1 cellular context compared by ENCODE assay signal in the genomic region with DNA sequence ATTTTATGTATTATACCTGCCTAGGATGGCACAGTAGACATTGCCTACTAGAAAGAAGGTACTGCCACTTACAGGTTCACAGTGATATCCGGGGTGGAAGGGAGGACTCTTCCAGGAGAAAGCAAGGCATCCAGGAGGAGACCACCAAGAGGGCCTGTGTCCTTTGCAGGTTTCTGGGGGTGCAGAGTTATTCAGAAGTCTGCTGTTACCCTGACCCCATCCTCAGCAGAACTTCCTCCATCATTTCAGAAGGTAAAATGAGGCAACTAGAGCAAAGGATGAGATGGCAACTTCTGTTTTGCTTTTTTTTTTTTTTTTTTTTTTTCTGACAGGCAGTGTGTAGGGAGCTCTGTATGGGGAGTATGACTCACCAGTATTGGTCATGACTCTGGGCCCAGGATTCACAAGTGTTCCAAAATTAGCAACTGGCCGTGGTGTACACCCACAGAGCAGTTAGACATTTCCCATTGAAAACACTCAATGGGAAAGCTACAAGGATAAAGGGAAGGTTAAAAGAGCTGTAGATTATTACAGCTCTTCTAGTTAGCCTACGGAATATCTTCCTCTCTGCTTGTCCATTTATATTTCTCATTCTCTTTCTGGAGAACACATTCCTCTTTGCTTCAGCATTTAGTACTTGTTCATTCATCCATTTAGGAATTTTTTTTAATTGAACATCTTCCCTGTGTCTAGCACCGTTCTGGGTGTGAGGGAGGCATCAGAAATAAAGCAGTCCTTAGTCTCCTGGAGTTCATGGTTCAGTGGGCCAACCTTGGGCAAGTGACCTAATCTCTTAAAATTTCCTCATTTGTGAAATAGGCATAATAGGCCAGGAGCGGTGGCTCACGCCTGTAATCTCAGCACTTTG.
TF ChIP-seq lines count a peak whose summit lies in the region.

No MANE protein-coding gene starts in this region.

TF ChIP-seq in K562, 482 proteins besides CTCF, POLR2A, EP300 and RAD21 (continued from another document and continues in another):
- no peak for TF ChIP-seq MTF1 (CRISPR knock-in tag; IDR thresholded peaks at IDR 0.05; ENCODE audit: borderline replicate concordance)
- TF ChIP-seq KLF10 (CRISPR knock-in tag; IDR thresholded peaks at IDR 0.05) = no peak
- TF ChIP-seq SMARCC2 (IDR thresholded peaks at IDR 0.05; ENCODE audit: low read depth) = peak; percentile 70
- no peak for TF ChIP-seq ZNF77 (CRISPR knock-in tag; IDR thresholded peaks at IDR 0.05)
- TF ChIP-seq ZNF23 (CRISPR knock-in tag; IDR thresholded peaks at IDR 0.05) = no peak; the same call in none of the 2 replicates
- no peak for TF ChIP-seq HOXB6 (CRISPR knock-in tag; IDR thresholded peaks at IDR 0.05; ENCODE audit: borderline replicate concordance)
- TF ChIP-seq DMBX1 (CRISPR knock-in tag; IDR thresholded peaks at IDR 0.05; ENCODE audit: borderline replicate concordance) = peak; percentile 88; the same call in 1 of the 2 replicates
- no peak for TF ChIP-seq ZFPM2 (CRISPR knock-in tag; IDR thresholded peaks at IDR 0.05)
- TF ChIP-seq, protein P1, sequence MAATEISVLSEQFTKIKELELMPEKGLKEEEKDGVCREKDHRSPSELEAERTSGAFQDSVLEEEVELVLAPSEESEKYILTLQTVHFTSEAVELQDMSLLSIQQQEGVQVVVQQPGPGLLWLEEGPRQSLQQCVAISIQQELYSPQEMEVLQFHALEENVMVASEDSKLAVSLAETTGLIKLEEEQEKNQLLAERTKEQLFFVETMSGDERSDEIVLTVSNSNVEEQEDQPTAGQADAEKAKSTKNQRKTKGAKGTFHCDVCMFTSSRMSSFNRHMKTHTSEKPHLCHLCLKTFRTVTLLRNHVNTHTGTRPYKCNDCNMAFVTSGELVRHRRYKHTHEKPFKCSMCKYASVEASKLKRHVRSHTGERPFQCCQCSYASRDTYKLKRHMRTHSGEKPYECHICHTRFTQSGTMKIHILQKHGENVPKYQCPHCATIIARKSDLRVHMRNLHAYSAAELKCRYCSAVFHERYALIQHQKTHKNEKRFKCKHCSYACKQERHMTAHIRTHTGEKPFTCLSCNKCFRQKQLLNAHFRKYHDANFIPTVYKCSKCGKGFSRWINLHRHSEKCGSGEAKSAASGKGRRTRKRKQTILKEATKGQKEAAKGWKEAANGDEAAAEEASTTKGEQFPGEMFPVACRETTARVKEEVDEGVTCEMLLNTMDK (IDR thresholded peaks at IDR 0.05; ENCODE audit: borderline replicate concordance, insufficient read depth, low read depth, low read length, poor library complexity, severe bottlenecking) = no peak
- no peak for TF ChIP-seq HNRNPH1 (optimal IDR thresholded peaks at IDR 0.05; ENCODE audit: low read depth, low read length)
- no peak for TF ChIP-seq THRAP3 (IDR thresholded peaks at IDR 0.05; ENCODE audit: borderline replicate concordance)
- no peak for TF ChIP-seq FOXP1 (CRISPR knock-in tag; IDR thresholded peaks at IDR 0.05)
- peak; percentile 41 to 47; a peak in 3 of 4 replicates for TF ChIP-seq FOXK2 (conservative IDR thresholded peaks at IDR 0.05 in 1 of 2, IDR thresholded peaks at IDR 0.05 in 1 of 2; ENCODE audit: low read depth in 2 of 2)
- no peak for TF ChIP-seq TCF7 (IDR thresholded peaks at IDR 0.05; ENCODE audit: borderline replicate concordance)
- peak; percentile 84 for TF ChIP-seq FOXJ2 (tag; IDR thresholded peaks at IDR 0.05)
- TF ChIP-seq, protein P2, sequence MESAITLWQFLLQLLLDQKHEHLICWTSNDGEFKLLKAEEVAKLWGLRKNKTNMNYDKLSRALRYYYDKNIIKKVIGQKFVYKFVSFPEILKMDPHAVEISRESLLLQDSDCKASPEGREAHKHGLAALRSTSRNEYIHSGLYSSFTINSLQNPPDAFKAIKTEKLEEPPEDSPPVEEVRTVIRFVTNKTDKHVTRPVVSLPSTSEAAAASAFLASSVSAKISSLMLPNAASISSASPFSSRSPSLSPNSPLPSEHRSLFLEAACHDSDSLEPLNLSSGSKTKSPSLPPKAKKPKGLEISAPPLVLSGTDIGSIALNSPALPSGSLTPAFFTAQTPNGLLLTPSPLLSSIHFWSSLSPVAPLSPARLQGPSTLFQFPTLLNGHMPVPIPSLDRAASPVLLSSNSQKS (CRISPR knock-in tag; IDR thresholded peaks at IDR 0.05) = no peak
- no peak for TF ChIP-seq GTF3C2 (IDR thresholded peaks at IDR 0.05; ENCODE audit: borderline replicate concordance, extremely low read depth, insufficient read length)
- no peak for TF ChIP-seq BRF2 (IDR thresholded peaks at IDR 0.05; ENCODE audit: borderline replicate concordance, insufficient read depth, insufficient read length)
- TF ChIP-seq NRF1 (conservative IDR thresholded peaks at IDR 0.05 in 1 of 2, IDR thresholded peaks at IDR 0.05 in 1 of 2) = peak; percentile 13 to 23; a peak in 2 of 4 replicates
- no peak for TF ChIP-seq POLR2B (IDR thresholded peaks at IDR 0.05; ENCODE audit: low read depth, partially characterized antibody)
- no peak for TF ChIP-seq ZNF41 (CRISPR knock-in tag; conservative IDR thresholded peaks at IDR 0.05)
- no peak for TF ChIP-seq CREBBP (IDR thresholded peaks at IDR 0.05; ENCODE audit: low read depth, low read length)
- no peak for TF ChIP-seq NCOA4 (IDR thresholded peaks at IDR 0.05; ENCODE audit: partially characterized antibody)
- TF ChIP-seq MAFF (IDR thresholded peaks at IDR 0.05; ENCODE audit: low read length) = peak; percentile 85
- no peak for TF ChIP-seq ADNP (tag; IDR thresholded peaks at IDR 0.05)
- TF ChIP-seq NCOA6 (IDR thresholded peaks at IDR 0.05) = no peak
- no peak for TF ChIP-seq TAF7 (tag; IDR thresholded peaks at IDR 0.05)
- TF ChIP-seq NR2C1 (IDR thresholded peaks at IDR 0.05) = no peak
- peak; percentile 50 for TF ChIP-seq NR2C1 (tag; IDR thresholded peaks at IDR 0.05)
- TF ChIP-seq, protein P3, sequence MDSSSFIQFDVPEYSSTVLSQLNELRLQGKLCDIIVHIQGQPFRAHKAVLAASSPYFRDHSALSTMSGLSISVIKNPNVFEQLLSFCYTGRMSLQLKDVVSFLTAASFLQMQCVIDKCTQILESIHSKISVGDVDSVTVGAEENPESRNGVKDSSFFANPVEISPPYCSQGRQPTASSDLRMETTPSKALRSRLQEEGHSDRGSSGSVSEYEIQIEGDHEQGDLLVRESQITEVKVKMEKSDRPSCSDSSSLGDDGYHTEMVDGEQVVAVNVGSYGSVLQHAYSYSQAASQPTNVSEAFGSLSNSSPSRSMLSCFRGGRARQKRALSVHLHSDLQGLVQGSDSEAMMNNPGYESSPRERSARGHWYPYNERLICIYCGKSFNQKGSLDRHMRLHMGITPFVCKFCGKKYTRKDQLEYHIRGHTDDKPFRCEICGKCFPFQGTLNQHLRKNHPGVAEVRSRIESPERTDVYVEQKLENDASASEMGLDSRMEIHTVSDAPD (CRISPR knock-in tag; IDR thresholded peaks at IDR 0.05) = no peak
- no peak for TF ChIP-seq STAT5B (CRISPR knock-in tag; IDR thresholded peaks at IDR 0.05)
- TF ChIP-seq MCM3 (IDR thresholded peaks at IDR 0.05) = no peak
- no peak; the same call in 1 of the 2 replicates for TF ChIP-seq ZNF398 (CRISPR knock-in tag; IDR thresholded peaks at IDR 0.05)
- TF ChIP-seq ZNF79 (CRISPR knock-in tag; IDR thresholded peaks at IDR 0.05; ENCODE audit: low read depth) = 0 out of 2 replicates have a peak, but pooled peaks have one; percentile 8
- no peak for TF ChIP-seq THRA (IDR thresholded peaks at IDR 0.05)
- no peak for TF ChIP-seq ZNF165 (CRISPR knock-in tag; IDR thresholded peaks at IDR 0.05; ENCODE audit: borderline replicate concordance)
- TF ChIP-seq, protein P4, sequence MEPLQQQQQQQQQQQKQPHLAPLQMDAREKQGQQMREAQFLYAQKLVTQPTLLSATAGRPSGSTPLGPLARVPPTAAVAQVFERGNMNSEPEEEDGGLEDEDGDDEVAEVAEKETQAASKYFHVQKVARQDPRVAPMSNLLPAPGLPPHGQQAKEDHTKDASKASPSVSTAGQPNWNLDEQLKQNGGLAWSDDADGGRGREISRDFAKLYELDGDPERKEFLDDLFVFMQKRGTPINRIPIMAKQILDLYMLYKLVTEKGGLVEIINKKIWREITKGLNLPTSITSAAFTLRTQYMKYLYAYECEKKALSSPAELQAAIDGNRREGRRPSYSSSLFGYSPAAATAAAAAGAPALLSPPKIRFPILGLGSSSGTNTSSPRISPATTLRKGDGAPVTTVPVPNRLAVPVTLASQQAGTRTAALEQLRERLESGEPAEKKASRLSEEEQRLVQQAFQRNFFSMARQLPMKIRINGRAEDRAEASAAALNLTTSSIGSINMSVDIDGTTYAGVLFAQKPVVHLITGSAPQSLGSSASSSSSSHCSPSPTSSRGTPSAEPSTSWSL (CRISPR knock-in tag; IDR thresholded peaks at IDR 0.05; ENCODE audit: borderline replicate concordance) = no peak
- peak; percentile 61 for TF ChIP-seq TEAD4 (IDR thresholded peaks at IDR 0.05; ENCODE audit: low read length)
- no peak for TF ChIP-seq TEAD4 (CRISPR knock-in tag; IDR thresholded peaks at IDR 0.05; ENCODE audit: borderline replicate concordance)
- no peak for TF ChIP-seq HNRNPUL1 (IDR thresholded peaks at IDR 0.05; ENCODE audit: low read length)
- peak; percentile 37; the same call in 1 of the 2 replicates for TF ChIP-seq GABPA (tag; conservative IDR thresholded peaks at IDR 0.05; ENCODE audit: low read depth)
- TF ChIP-seq CC2D1A (IDR thresholded peaks at IDR 0.05) = 0 out of 2 replicates have a peak, but pooled peaks have one; percentile 45
- TF ChIP-seq, protein P5, sequence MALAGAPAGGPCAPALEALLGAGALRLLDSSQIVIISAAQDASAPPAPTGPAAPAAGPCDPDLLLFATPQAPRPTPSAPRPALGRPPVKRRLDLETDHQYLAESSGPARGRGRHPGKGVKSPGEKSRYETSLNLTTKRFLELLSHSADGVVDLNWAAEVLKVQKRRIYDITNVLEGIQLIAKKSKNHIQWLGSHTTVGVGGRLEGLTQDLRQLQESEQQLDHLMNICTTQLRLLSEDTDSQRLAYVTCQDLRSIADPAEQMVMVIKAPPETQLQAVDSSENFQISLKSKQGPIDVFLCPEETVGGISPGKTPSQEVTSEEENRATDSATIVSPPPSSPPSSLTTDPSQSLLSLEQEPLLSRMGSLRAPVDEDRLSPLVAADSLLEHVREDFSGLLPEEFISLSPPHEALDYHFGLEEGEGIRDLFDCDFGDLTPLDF (CRISPR knock-in tag; IDR thresholded peaks at IDR 0.05) = no peak
- no peak for TF ChIP-seq GTF2B (IDR thresholded peaks at IDR 0.05; ENCODE audit: extremely low read depth, insufficient read length)
